8 cellular contexts compared by ENCODE assay signal in the genomic region with DNA sequence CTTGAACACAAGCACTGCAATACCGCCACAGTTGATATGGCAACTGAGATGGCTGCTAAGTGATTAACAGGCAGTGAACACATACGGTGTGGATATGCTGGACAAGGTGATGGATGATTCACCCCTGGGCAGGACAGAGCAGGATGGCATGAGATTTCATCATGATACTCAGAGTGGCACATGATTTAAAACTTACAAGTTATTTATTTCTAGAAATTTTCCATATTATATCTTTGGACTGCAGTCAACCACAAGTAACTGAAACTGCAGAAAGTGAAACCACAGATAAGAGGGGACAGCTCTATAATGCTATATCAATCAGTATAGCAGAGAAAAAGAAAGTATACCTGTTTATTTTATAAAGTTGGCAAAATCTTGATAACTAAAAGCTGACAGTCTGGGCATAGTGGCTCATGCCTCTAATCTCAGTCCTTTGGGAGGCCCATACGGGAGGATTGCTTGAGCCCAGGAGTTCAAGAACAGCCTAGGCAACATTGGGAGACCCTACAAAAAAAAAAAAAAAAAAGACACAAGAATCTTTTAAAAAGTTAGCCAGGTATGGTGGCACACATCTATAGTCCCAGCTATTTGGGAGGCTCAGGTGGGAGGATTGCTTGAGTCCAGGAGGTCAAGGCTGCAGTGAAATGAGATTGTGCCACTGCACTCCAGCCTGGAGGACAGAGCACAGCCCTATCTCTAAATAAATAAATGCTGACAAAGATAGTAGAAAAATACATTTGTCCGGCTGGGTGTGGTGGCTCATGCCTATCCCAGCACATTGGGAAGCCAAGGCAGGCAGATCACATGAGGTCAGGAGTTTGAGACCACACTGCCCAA. TPM values are rescaled to one million over a fixed set of nuclear protein-coding genes. Genes with fewer than 3 reads are reported as not detected.
DNase-seq lines count a peak whose midpoint lies in the region; ATAC-seq lines count a peak whose summit lies in the region.

No MANE protein-coding gene starts in this region.

- DNase-seq in GM03348 (ENCODE audit: low spot score) (peak; percentile 16), LHCN-M2 (ENCODE audit: low read depth) (peak; percentile 84), globus pallidus (ENCODE audit: low spot score) (no peak), nucleus accumbens (lab: John Stamatoyannopoulos, UW) (no peak)
- no peak for DNase-seq in activated naive CD8-positive, alpha-beta T cell treated with anti-CD3 and anti-CD28 coated beads, Interleukin-2, amount 10 ng/mL, durations not matched to agents 7 days and 5 days
- DNase-seq in naive thymus-derived CD4-positive, alpha-beta T cell = no peak
- no peak for DNase-seq in effector memory CD4-positive, alpha-beta T cell

- H3K27me3 ChIP-seq in naive thymus-derived CD4-positive, alpha-beta T cell (ENCODE audit: control insufficient read depth in 2 of 2, insufficient read depth in 2 of 2, low read length in 2 of 2) = no peaks in the 10 kb centered on the region
- H3K27me3 ChIP-seq in effector memory CD4-positive, alpha-beta T cell (replicated peaks; ENCODE audit: control insufficient read depth, insufficient read depth, low read length, poor library complexity, severe bottlenecking) = no peaks in the 10 kb centered on the region

- H3K9me3 ChIP-seq in naive thymus-derived CD4-positive, alpha-beta T cell (ENCODE audit: control insufficient read depth in 2 of 3, low read length in 3 of 3) = no peaks in the 10 kb centered on the region
- H3K9me3 ChIP-seq in effector memory CD4-positive, alpha-beta T cell (ENCODE audit: control insufficient read depth, low read length) = no peaks in the 10 kb centered on the region

- H3K27ac ChIP-seq in naive thymus-derived CD4-positive, alpha-beta T cell (ENCODE audit: low read depth, low read length) = no peak overlapping the region
- H3K27ac ChIP-seq in effector memory CD4-positive, alpha-beta T cell (ENCODE audit: insufficient read depth, low read length, poor library complexity, severe bottlenecking) = no peak overlapping the region

- peak; percentile 70 for ATAC-seq in activated naive CD8-positive, alpha-beta T cell treated with anti-CD3 and anti-CD28 coated beads, Interleukin-2, amount 10 ng/mL, durations not matched to agents 7 days and 5 days (ENCODE audit: low read depth)
- ATAC-seq in naive thymus-derived CD4-positive, alpha-beta T cell = peak; percentile 74
- no peak for ATAC-seq in HG03460 (IDR thresholded peaks at IDR 0.05; ENCODE audit: unreplicated experiment)

- no peaks in the 10 kb centered on the region for H3K27me3 Mint-ChIP-seq in activated naive CD8-positive, alpha-beta T cell treated with anti-CD3 and anti-CD28 coated beads, Interleukin-2, amount 10 ng/mL, durations not matched to agents 7 days and 5 days
- no peaks in the 10 kb centered on the region for H3K27me3 Mint-ChIP-seq in naive thymus-derived CD4-positive, alpha-beta T cell

- no peak overlapping the region for H3K4me3 ChIP-seq in naive thymus-derived CD4-positive, alpha-beta T cell (ENCODE audit: low read length)
- H3K4me3 ChIP-seq in effector memory CD4-positive, alpha-beta T cell (ENCODE audit: insufficient read depth, low read depth, low read length, poor library complexity, severe bottlenecking) = no peak overlapping the region

- H3K9me3 Mint-ChIP-seq in activated naive CD8-positive, alpha-beta T cell treated with anti-CD3 and anti-CD28 coated beads, Interleukin-2, amount 10 ng/mL, durations not matched to agents 7 days and 5 days = no peaks in the 10 kb centered on the region
- H3K9me3 Mint-ChIP-seq in naive thymus-derived CD4-positive, alpha-beta T cell = no peaks in the 10 kb centered on the region

- CTCF ChIA-PET in naive thymus-derived CD4-positive, alpha-beta T cell (lab: Charles Lee) = interaction anchor here (1.1 kb wide), 1 partner anchor 169 kb away, joined by 4 read pairs; no protein-coding TSS in a partner anchor

- H3K4me1 ChIP-seq in naive thymus-derived CD4-positive, alpha-beta T cell (ENCODE audit: control insufficient read depth in 2 of 2, insufficient read depth in 2 of 2, low read length in 2 of 2) = peaks cover 0 to 5% of the 10 kb centered on the region in 2 donors
- no peaks in the 10 kb centered on the region for H3K4me1 ChIP-seq in effector memory CD4-positive, alpha-beta T cell (ENCODE audit: control insufficient read depth, insufficient read depth, low read length, poor library complexity, severe bottlenecking)

- POLR2A ChIA-PET in activated naive CD8-positive, alpha-beta T cell treated with anti-CD3 and anti-CD28 coated beads, Interleukin-2, amount 10 ng/mL, durations not matched to agents 7 days and 5 days (lab: Charles Lee) = no interaction called here
- POLR2A ChIA-PET in naive thymus-derived CD4-positive, alpha-beta T cell (lab: Charles Lee) = no interaction called here

- intact Hi-C loops in naive thymus-derived CD4-positive, alpha-beta T cell (cut with micrococcal nuclease) = loop anchor here in 1 of 2 donors (10.0 kb wide), 1 partner anchor 57 kb away; no protein-coding TSS in a partner anchor

- peaks cover 2% of the 10 kb centered on the region for H3K36me3 Mint-ChIP-seq in activated naive CD8-positive, alpha-beta T cell treated with anti-CD3 and anti-CD28 coated beads, Interleukin-2, amount 10 ng/mL, durations not matched to agents 7 days and 5 days
- H3K36me3 Mint-ChIP-seq in naive thymus-derived CD4-positive, alpha-beta T cell = peaks cover 0 to 7% (median 0%) of the 10 kb centered on the region in 5 donors

- peak overlapping the region; percentile 59 for H3K4me3 Mint-ChIP-seq in activated naive CD8-positive, alpha-beta T cell treated with anti-CD3 and anti-CD28 coated beads, Interleukin-2, amount 10 ng/mL, durations not matched to agents 7 days and 5 days
- peak overlapping the region in 6 of 10 donors; percentile 24 to 60 (median 54) for H3K4me3 Mint-ChIP-seq in naive thymus-derived CD4-positive, alpha-beta T cell

- peak overlapping the region; percentile 32 for H3K27ac Mint-ChIP-seq in activated naive CD8-positive, alpha-beta T cell treated with anti-CD3 and anti-CD28 coated beads, Interleukin-2, amount 10 ng/mL, durations not matched to agents 7 days and 5 days
- H3K27ac Mint-ChIP-seq in naive thymus-derived CD4-positive, alpha-beta T cell = peak overlapping the region in 4 of 9 donors; percentile 32 to 42 (median 36)

- peaks cover 0 to 4% (median 0%) of the 10 kb centered on the region in 3 experiments for H3K36me3 ChIP-seq in naive thymus-derived CD4-positive, alpha-beta T cell (ENCODE audit: control insufficient read depth in 2 of 3, insufficient read depth in 3 of 3, low read length in 3 of 3)
- H3K36me3 ChIP-seq in effector memory CD4-positive, alpha-beta T cell (ENCODE audit: control insufficient read depth, insufficient read depth, low read length) = no peaks in the 10 kb centered on the region

- H3K4me1 Mint-ChIP-seq in activated naive CD8-positive, alpha-beta T cell treated with anti-CD3 and anti-CD28 coated beads, Interleukin-2, amount 10 ng/mL, durations not matched to agents 7 days and 5 days = peaks cover 12% of the 10 kb centered on the region
- peaks cover 6 to 18% (median 16%) of the 10 kb centered on the region in 7 donors for H3K4me1 Mint-ChIP-seq in naive thymus-derived CD4-positive, alpha-beta T cell

RNA-seq across cellular contexts. Expression of gene PHACTR4, which starts 48.1 kb away (rescaled TPM):
- 12.6 and 19.7 TPM in 2 replicates for total RNA-seq in LHCN-M2 (2014; rRNA removed)
- 17.8 TPM for polyA plus RNA-seq in LHCN-M2 (2012)
- 10 to 100 TPM; 28.3 to 29.7 TPM for total RNA-seq in activated naive CD8-positive, alpha-beta T cell treated with anti-CD3 and anti-CD28 coated beads, Interleukin-2, amount 10 ng/mL, durations not matched to agents 7 days and 5 days
- total RNA-seq in naive thymus-derived CD4-positive, alpha-beta T cell = 10 to 100 TPM; 19.8 to 29.0 (median 25.7) TPM
- 10 to 100 TPM in 1 of 2 donors, 1 to 10 TPM in 1; 8.5 to 22.9 TPM for polyA plus RNA-seq in naive thymus-derived CD4-positive, alpha-beta T cell

Comparison
In these comparisons a context has a peak if more than half of its experiments do, and no peak if none do; other contexts are left out.
1. DNase-seq: peak in GM03348 (single experiment) and LHCN-M2 (single experiment); none in activated naive CD8-positive, alpha-beta T cell treated with anti-CD3 and anti-CD28 coated beads, Interleukin-2, amount 10 ng/mL, durations not matched to agents 7 days and 5 days (single experiment), naive thymus-derived CD4-positive, alpha-beta T cell (0 of 9), globus pallidus (single experiment), nucleus accumbens (0 of 56) and effector memory CD4-positive, alpha-beta T cell (0 of 3).